Comparison of ENCODE assay signal across 17 cellular contexts in the genomic region with DNA sequence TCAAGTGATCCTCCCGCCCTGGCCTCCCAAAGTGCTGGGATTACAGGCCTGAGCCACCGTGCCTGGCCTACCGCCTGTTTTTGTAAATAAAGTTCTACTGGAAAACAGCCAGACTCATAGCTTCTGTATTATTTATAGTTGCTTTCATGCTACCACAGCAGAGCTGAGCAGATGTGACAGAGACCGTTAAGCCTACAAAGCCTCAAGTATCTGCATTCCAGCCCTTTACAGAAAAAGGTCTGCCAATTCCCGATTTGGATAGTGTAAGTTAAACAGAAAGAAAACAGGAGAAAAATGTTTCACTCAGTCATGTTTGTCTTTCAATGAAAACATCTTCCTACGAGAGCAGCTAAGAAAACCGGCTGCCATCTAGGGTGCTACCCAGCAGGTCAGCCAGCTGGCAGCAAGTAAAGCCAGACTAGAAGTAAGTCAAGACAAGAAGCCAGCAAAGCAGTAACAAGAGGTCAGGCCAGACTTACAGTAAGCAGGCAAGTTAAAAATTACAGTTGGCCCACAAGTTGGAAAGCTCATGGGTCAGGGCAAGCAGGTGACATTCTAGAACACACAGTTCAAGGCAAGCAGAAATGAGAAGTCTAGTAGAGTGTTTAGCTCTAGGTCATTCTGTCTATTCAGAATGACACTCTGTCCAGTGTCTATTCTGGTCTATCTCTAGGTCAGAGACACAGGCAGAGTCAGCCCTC. TPM values are rescaled to one million over a fixed set of nuclear protein-coding genes. Genes with fewer than 3 reads are reported as not detected.
DNase-seq lines count a peak whose midpoint lies in the region; ATAC-seq, FAIRE-seq and TF ChIP-seq lines count a peak whose summit lies in the region.
"Had no signal": no experiment of that assay in that cellular context is flagged by ENCODE, and none has a peak within 500 bp of the region (broad histone marks: within the 10 kb centered on the region; RNA-seq: fewer than 3 reads in every experiment).

No MANE protein-coding gene starts in this region.

- H3K27me3 Mint-ChIP-seq in activated T-cell treated with anti-CD3 and anti-CD28 coated beads, Interleukin-2, amount 50 U/mL, for 24 hours, result no peaks in the 10 kb centered on the region
- H3K27me3 Mint-ChIP-seq in activated T-cell treated with anti-CD3 and anti-CD28 coated beads, Interleukin-2, amount 50 U/mL, for 4 hours (ENCODE audit: low read depth), result no peaks in the 10 kb centered on the region
- H3K27me3 Mint-ChIP-seq: activated CD4-positive, alpha-beta memory T cell treated with anti-CD3 and anti-CD28 coated beads, Interleukin-2, amount 10 ng/mL, durations not matched to agents 7 days and 5 days; activated naive CD4-positive, alpha-beta T cell treated with anti-CD3 and anti-CD28 coated beads, Interleukin-2, amount 50 U/mL, for 24 hours had no signal

- no peak for ATAC-seq in activated T-cell treated with anti-CD3 and anti-CD28 coated beads, Interleukin-2, amount 50 U/mL, for 4 hours
- ATAC-seq in left colon, result peak; percentile 13

- H3K9me3 Mint-ChIP-seq in activated T-cell treated with anti-CD3 and anti-CD28 coated beads, Interleukin-2, amount 50 U/mL, for 24 hours, result no peaks in the 10 kb centered on the region
- no peaks in the 10 kb centered on the region for H3K9me3 Mint-ChIP-seq in activated T-cell treated with anti-CD3 and anti-CD28 coated beads, Interleukin-2, amount 50 U/mL, for 4 hours
- H3K9me3 Mint-ChIP-seq: activated CD4-positive, alpha-beta memory T cell treated with anti-CD3 and anti-CD28 coated beads, Interleukin-2, amount 10 ng/mL, durations not matched to agents 7 days and 5 days; activated naive CD4-positive, alpha-beta T cell treated with anti-CD3 and anti-CD28 coated beads, Interleukin-2, amount 50 U/mL, for 24 hours had no signal

- no peak for TF ChIP-seq CTCF in stomach (IDR thresholded peaks at IDR 0.05)

- intact Hi-C loops in left colon (cut with DNase I, micrococcal nuclease) (no loop called here), stomach (cut with DNase I; ENCODE audit: low total_unique reads) (no loop called here)

- H3K27ac Mint-ChIP-seq in activated T-cell treated with anti-CD3 and anti-CD28 coated beads, Interleukin-2, amount 50 U/mL, for 24 hours, result peak overlapping the region; percentile 26
- H3K27ac Mint-ChIP-seq: activated CD4-positive, alpha-beta memory T cell treated with anti-CD3 and anti-CD28 coated beads, Interleukin-2, amount 10 ng/mL, durations not matched to agents 7 days and 5 days; activated naive CD4-positive, alpha-beta T cell treated with anti-CD3 and anti-CD28 coated beads, Interleukin-2, amount 50 U/mL, for 24 hours had no signal

- peaks cover 5 to 38% (median 19%) of the 10 kb centered on the region in 4 donors for H3K4me1 ChIP-seq in stomach

- H3K36me3 Mint-ChIP-seq in activated T-cell treated with anti-CD3 and anti-CD28 coated beads, Interleukin-2, amount 50 U/mL, for 24 hours (ENCODE audit: low read depth), result peaks cover 72% of the 10 kb centered on the region
- peaks cover 41% of the 10 kb centered on the region for H3K36me3 Mint-ChIP-seq in activated T-cell treated with anti-CD3 and anti-CD28 coated beads, Interleukin-2, amount 50 U/mL, for 4 hours (ENCODE audit: insufficient read depth)

- H3K4me1 Mint-ChIP-seq in activated T-cell treated with anti-CD3 and anti-CD28 coated beads, Interleukin-2, amount 50 U/mL, for 24 hours (ENCODE audit: low read depth), result peaks cover 6% of the 10 kb centered on the region
- peaks cover 2% of the 10 kb centered on the region for H3K4me1 Mint-ChIP-seq in activated T-cell treated with anti-CD3 and anti-CD28 coated beads, Interleukin-2, amount 50 U/mL, for 4 hours (ENCODE audit: low read depth)
- H3K4me1 Mint-ChIP-seq: activated naive CD4-positive, alpha-beta T cell treated with anti-CD3 and anti-CD28 coated beads, Interleukin-2, amount 50 U/mL, for 24 hours had no signal

- no peak for DNase-seq in activated T-cell treated with anti-CD3 and anti-CD28 coated beads, Interleukin-2, amount 50 U/mL, for 24 hours
- DNase-seq in activated T-cell treated with anti-CD3 and anti-CD28 coated beads, Interleukin-2, amount 50 U/mL, for 4 hours, result no peak
- DNase-seq in left colon (peak in 1 of 2 donors; percentile 53), stomach (peak; percentile 45), AML-193 (lab: John Stamatoyannopoulos, UW) (no peak), NCI-H128 (lab: John Stamatoyannopoulos, UW; ENCODE audit: unreplicated experiment) (no peak), GM12892 (ENCODE audit: insufficient read length) (no peak)
- DNase-seq: activated CD4-positive, alpha-beta memory T cell treated with anti-CD3 and anti-CD28 coated beads, Interleukin-2, amount 10 ng/mL, durations not matched to agents 7 days and 5 days; dermis blood vessel endothelial cell; NCI-H1436 treated with DMSO at 0.1 percent for 48 hours; NCI-H748 treated with DMSO at 0.1 percent for 48 hours; RPMI8226; stimulated activated CD4-positive, alpha-beta T cell treated with anti-CD3 and anti-CD28 coated beads, Interleukin-15, amount 100 ng/mL, for 24 hours; trophoblast cell had no signal

- H3K9me3 ChIP-seq in stomach, result no peaks in the 10 kb centered on the region

- WGBS in stomach, 5 donors, result 28 to 53% (median 37%) methylated on average over 7 of the region's 7 CpGs

- FAIRE-seq in GM12892 (lab: Jason Lieb, UNC), result no peak
- FAIRE-seq: D721Med had no signal

- H3K27ac ChIP-seq in cingulate gyrus (ENCODE audit: low read depth, low read length) (peak overlapping the region; percentile 19), stomach (peak overlapping the region; percentile 29 to 69 (median 47))

- no peak for TF ChIP-seq POLR2A in stomach (IDR thresholded peaks at IDR 0.05)
- TF ChIP-seq POLR2A in GM12892 (IDR thresholded peaks at IDR 0.05; ENCODE audit: low read depth, low read length), result no peak

- peaks cover 21 to 78% (median 72%) of the 10 kb centered on the region in 4 donors for H3K36me3 ChIP-seq in stomach

- no peak overlapping the region for H3K4me3 Mint-ChIP-seq in activated T-cell treated with anti-CD3 and anti-CD28 coated beads, Interleukin-2, amount 50 U/mL, for 24 hours
- H3K4me3 Mint-ChIP-seq in activated T-cell treated with anti-CD3 and anti-CD28 coated beads, Interleukin-2, amount 50 U/mL, for 4 hours, result no peak overlapping the region
- H3K4me3 Mint-ChIP-seq: activated CD4-positive, alpha-beta memory T cell treated with anti-CD3 and anti-CD28 coated beads, Interleukin-2, amount 10 ng/mL, durations not matched to agents 7 days and 5 days; activated naive CD4-positive, alpha-beta T cell treated with anti-CD3 and anti-CD28 coated beads, Interleukin-2, amount 50 U/mL, for 24 hours had no signal

- TF ChIP-seq EP300 in stomach (IDR thresholded peaks at IDR 0.05), result no peak

- no peaks in the 10 kb centered on the region for H3K27me3 ChIP-seq in stomach

- H3K4me3 ChIP-seq in stomach, result no peak overlapping the region

RNA-seq across cellular contexts. Expression of gene NCBP3, which starts 17.7 kb away (rescaled TPM):
- total RNA-seq in activated T-cell treated with anti-CD3 and anti-CD28 coated beads, Interleukin-2, amount 50 U/mL, for 4 hours, result 10 to 100 TPM; 33.2 to 39.1 (median 36.4) TPM
- total RNA-seq in left colon, result 10 to 100 TPM; 35.9 to 42.5 TPM
- 10 to 100 TPM in 4 of 5 donors, 1 to 10 TPM in 1; 7.6 to 40.6 (median 28.1) TPM for total RNA-seq in stomach
- 10 to 100 TPM in 2 of 3 donors, 1 to 10 TPM in 1; 8.6 to 31.0 (median 19.1) TPM for polyA plus RNA-seq in stomach
- polyA plus RNA-seq in GM12892 (2012; ENCODE audit: missing spikeins), result 21.0 TPM

RNA-seq across cellular contexts. Expression of gene ITGAE, which starts 27.3 kb away (rescaled TPM):
- 10 to 100 TPM; 15.0 to 20.6 (median 18.1) TPM for total RNA-seq in activated T-cell treated with anti-CD3 and anti-CD28 coated beads, Interleukin-2, amount 50 U/mL, for 4 hours
- total RNA-seq in left colon (10 to 100 TPM; 15.6 to 16.2 TPM), stomach (10 to 100 TPM in 3 of 5 donors, 1 to 10 TPM in 2; 4.5 to 39.4 (median 13.6) TPM)
- 10 to 100 TPM; 36.9 to 66.8 (median 55.9) TPM for polyA plus RNA-seq in stomach
- polyA plus RNA-seq in GM12892 (2012; ENCODE audit: missing spikeins), result 23.4 TPM
